In genomic region chr2:106147159-106147558, GRCh38 we compare ENCODE assay signal across 9 cellular contexts. TPM values are rescaled to one million over a fixed set of nuclear protein-coding genes. Genes with fewer than 3 reads are reported as not detected.
DNase-seq lines count a peak whose midpoint lies in the region; ATAC-seq and TF ChIP-seq lines count a peak whose summit lies in the region.
"Had no signal": no experiment of that assay in that cellular context is flagged by ENCODE, and none has a peak within 500 bp of the region (broad histone marks: within the 10 kb centered on the region; RNA-seq: fewer than 3 reads in every experiment).

No MANE protein-coding gene starts in this region.

- CTCF ChIA-PET in CD4-positive, alpha-beta T cell (lab: Charles Lee) = interaction anchor here (1.7 kb wide), 1 partner anchor 13 kb away, joined by 6 read pairs; no protein-coding TSS in a partner anchor

- no peak overlapping the region for H3K4me3 Mint-ChIP-seq in CD4-positive, alpha-beta T cell

- TF ChIP-seq CTCF in CD4-positive, alpha-beta T cell (IDR thresholded peaks at IDR 0.05) = no peak
- TF ChIP-seq CTCF in left lung (IDR thresholded peaks at IDR 0.05) (no peak), colonic mucosa (IDR thresholded peaks at IDR 0.05) (no peak)

- peaks cover 0 to 30% of the 10 kb centered on the region in 2 donors for H3K36me3 ChIP-seq in left lung
- H3K36me3 ChIP-seq in colonic mucosa = no peaks in the 10 kb centered on the region

- no peak for DNase-seq in CD4-positive, alpha-beta T cell
- DNase-seq in amniotic stem cell (lab: John Stamatoyannopoulos, UW) (peak; percentile 13), left lung (no peak), NCI-H524 treated with DMSO at 0.1 percent for 48 hours (lab: John Stamatoyannopoulos, UW) (no peak), NCI-H446 treated with DMSO at 0.1 percent for 48 hours (lab: John Stamatoyannopoulos, UW) (no peak), colonic mucosa (no peak), mesenteric fat pad (ENCODE audit: low spot score) (no peak)
- DNase-seq: H7 had no signal

- H3K4me1 ChIP-seq in left lung = no peaks in the 10 kb centered on the region
- no peaks in the 10 kb centered on the region for H3K4me1 ChIP-seq in colonic mucosa

- H3K4me1 Mint-ChIP-seq in CD4-positive, alpha-beta T cell (ENCODE audit: low read depth) = peaks cover 70% of the 10 kb centered on the region

- ATAC-seq in CD4-positive, alpha-beta T cell (ENCODE audit: poor library complexity) = no peak
- ATAC-seq in HG03064 (IDR thresholded peaks at IDR 0.05; ENCODE audit: low read depth, unreplicated experiment) = peak; percentile 22
- peak; percentile 56 for ATAC-seq in left lung

- H3K4me3 ChIP-seq in left lung = no peak overlapping the region
- H3K4me3 ChIP-seq in colonic mucosa = no peak overlapping the region

- no peaks in the 10 kb centered on the region for H3K9me3 Mint-ChIP-seq in CD4-positive, alpha-beta T cell

- H3K27me3 ChIP-seq in CD4-positive, alpha-beta T cell (ENCODE audit: control insufficient read depth, insufficient read depth, low read length) = no peaks in the 10 kb centered on the region
- no peaks in the 10 kb centered on the region for H3K27me3 ChIP-seq in left lung
- H3K27me3 ChIP-seq in colonic mucosa = no peaks in the 10 kb centered on the region

- H3K27ac Mint-ChIP-seq in CD4-positive, alpha-beta T cell = peak overlapping the region; percentile 85

- intact Hi-C loops in CD4-positive, alpha-beta T cell (cut with DNase I, micrococcal nuclease) = loop anchor here in 1 of 2 experiments (10.0 kb wide), 1 partner anchor 48 kb away; the partner anchor contains the start of gene UXS1
- intact Hi-C loops in left lung (cut with DNase I) = no loop called here
- intact Hi-C loops in colonic mucosa (cut with DNase I) = no loop called here

- H3K9ac ChIP-seq in colonic mucosa (ENCODE audit: low read depth in 2 of 2, low read length in 2 of 2) = no peak overlapping the region

- H3K9me3 ChIP-seq in CD4-positive, alpha-beta T cell (ENCODE audit: control insufficient read depth, low read length) = no peaks in the 10 kb centered on the region
- H3K9me3 ChIP-seq in left lung (no peaks in the 10 kb centered on the region), colonic mucosa (no peaks in the 10 kb centered on the region)

- POLR2A ChIA-PET in CD4-positive, alpha-beta T cell (lab: Charles Lee) = interaction anchor here (2.1 kb wide), 1 partner anchor 13 kb away, joined by 15 read pairs; no protein-coding TSS in a partner anchor

- H3K27me3 Mint-ChIP-seq in CD4-positive, alpha-beta T cell = no peaks in the 10 kb centered on the region

- H3K27ac ChIP-seq in CD4-positive, alpha-beta T cell (ENCODE audit: low read depth, low read length) = no peak overlapping the region
- H3K27ac ChIP-seq in left lung (no peak overlapping the region), colonic mucosa (no peak overlapping the region)

- H3K36me3 Mint-ChIP-seq in CD4-positive, alpha-beta T cell (ENCODE audit: low read depth) = peaks cover 86% of the 10 kb centered on the region

RNA-seq across cellular contexts. Expression of gene UXS1, which starts 46.9 kb away (rescaled TPM):
- 10 to 100 TPM; 59.3 to 67.1 TPM for total RNA-seq in CD4-positive, alpha-beta T cell
- total RNA-seq in left lung (10 to 100 TPM; 46.9 to 75.4 TPM), colonic mucosa (10 to 100 TPM; 31.0 to 34.4 TPM), mesenteric fat pad (23.1 TPM)
